Comparison of ENCODE assay signal across 17 cellular contexts in the genomic region with DNA sequence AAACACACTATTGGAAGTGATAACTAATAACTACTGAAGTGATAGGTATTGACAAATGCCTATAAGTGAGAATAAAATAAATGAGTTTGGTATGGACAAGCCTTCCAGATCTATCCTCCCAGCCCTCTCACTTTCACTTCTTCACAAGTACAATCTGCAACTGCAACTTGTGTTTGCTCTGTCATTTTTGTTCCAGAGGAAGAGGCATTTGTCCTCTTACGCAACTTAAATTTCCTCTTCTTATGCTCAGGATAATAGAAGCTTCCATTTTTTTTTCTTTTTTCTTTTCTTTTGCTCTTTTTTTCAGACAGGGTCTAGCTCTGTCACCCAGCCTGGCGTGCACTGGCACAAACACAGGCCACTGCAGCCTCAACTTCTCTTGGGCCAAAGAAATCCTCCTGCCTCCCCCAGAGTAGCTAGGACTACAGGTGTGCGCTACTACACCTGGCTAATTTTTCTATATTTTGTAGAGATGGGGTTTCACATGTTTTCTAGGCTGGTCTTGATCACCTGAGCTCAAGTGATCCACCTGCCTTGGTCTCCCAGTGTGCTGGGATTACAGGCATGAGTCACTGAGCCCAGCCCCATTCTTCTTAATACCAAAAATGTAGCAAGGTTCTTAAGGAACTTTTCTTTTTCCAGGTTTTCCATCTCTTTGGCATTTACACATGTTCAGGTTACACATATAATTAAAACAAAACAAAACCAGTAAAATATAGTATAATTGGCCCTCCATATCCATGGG.
A peak's percentile ranks its signal among the peaks of the same experiment; 100 is the strongest.
DNase-seq lines count a peak whose midpoint lies in the region; ATAC-seq and TF ChIP-seq lines count a peak whose summit lies in the region.
"Had no signal": no experiment of that assay in that cellular context is flagged by ENCODE, and none has a peak within 500 bp of the region (broad histone marks: within the 10 kb centered on the region; RNA-seq: fewer than 3 reads in every experiment).

No MANE protein-coding gene starts in this region.

- no peak overlapping the region for H3K9ac ChIP-seq in IMR-90 (ENCODE audit: low read depth, low read length)

- no peak overlapping the region for H3K27ac Mint-ChIP-seq in stimulated activated naive B cell treated with anti-CD40 and anti-IgM and Interleukin-4, amounts not matched to agents 10 μg/mL and 1 μg/mL and 100 μg/mL, for 72 hours
- H3K27ac Mint-ChIP-seq in activated CD4-positive, alpha-beta T cell treated with anti-CD3 and anti-CD28 coated beads, Interleukin-2, amount 10 ng/mL, durations not matched to agents 24 days and 14 days, result no peak overlapping the region
- H3K27ac Mint-ChIP-seq: activated T-helper 2 cell treated with anti-CD3 and anti-CD28 coated beads, Interferon-gamma antibody, Interleukin-2, Interleukin-4, amounts not matched to agents 10 μg/mL and 5 μg/mL and 100 μg/mL, durations not matched to agents 14 hours and 24 hours and 36 hours; CD4-positive, alpha-beta memory T cell; T-helper 17 cell had no signal

- no peaks in the 10 kb centered on the region for H3K27me3 ChIP-seq in IMR-90 (ENCODE audit: control insufficient read depth, insufficient read depth, low read length)
- H3K27me3 ChIP-seq: transverse colon had no signal

- H2AK9ac ChIP-seq in IMR-90 (replicated peaks; ENCODE audit: low read depth, low read length, poor library complexity), result no peak overlapping the region

- H4K5ac ChIP-seq in IMR-90 (ENCODE audit: low read depth, low read length), result no peak overlapping the region

- POLR2A ChIA-PET in IMR-90 (lab: Charles Lee; ENCODE audit: unreplicated experiment), result no interaction called here

- H3K4me3 Mint-ChIP-seq in stimulated activated naive B cell treated with anti-CD40 and anti-IgM and Interleukin-4, amounts not matched to agents 10 μg/mL and 1 μg/mL and 100 μg/mL, for 72 hours, result no peak overlapping the region
- H3K4me3 Mint-ChIP-seq in activated CD4-positive, alpha-beta T cell treated with anti-CD3 and anti-CD28 coated beads, Interleukin-2, amount 10 ng/mL, durations not matched to agents 24 days and 14 days, result no peak overlapping the region
- H3K4me3 Mint-ChIP-seq: CD4-positive, alpha-beta memory T cell; T-helper 17 cell had no signal

- dilution Hi-C loops in IMR-90 (cut with HindIII; ENCODE audit: low sequenced_read_pairs, unreplicated experiment), result no loop called here

- H2AFZ ChIP-seq in IMR-90 (replicated peaks; ENCODE audit: low read length, poor library complexity), result no peak overlapping the region

- no peaks in the 10 kb centered on the region for H3K36me3 Mint-ChIP-seq in stimulated activated naive B cell treated with anti-CD40 and anti-IgM and Interleukin-4, amounts not matched to agents 10 μg/mL and 1 μg/mL and 100 μg/mL, for 72 hours
- no peaks in the 10 kb centered on the region for H3K36me3 Mint-ChIP-seq in activated CD4-positive, alpha-beta T cell treated with anti-CD3 and anti-CD28 coated beads, Interleukin-2, amount 10 ng/mL, durations not matched to agents 24 days and 14 days (ENCODE audit: low read depth)
- H3K36me3 Mint-ChIP-seq: CD4-positive, alpha-beta memory T cell had no signal

- TF ChIP-seq CTCF in IMR-90 (conservative IDR thresholded peaks at IDR 0.05; ENCODE audit: low read depth, low read length) (no peak), fibroblast of pulmonary artery (IDR thresholded peaks at IDR 0.05; ENCODE audit: low read length, missing control alignments) (no peak)

- H3K18ac ChIP-seq in IMR-90 (ENCODE audit: low read depth, low read length), result no peak overlapping the region

- peaks cover 10% of the 10 kb centered on the region; the same call in 1 of the 2 replicates for H4K20me1 ChIP-seq in IMR-90 (ENCODE audit: insufficient read depth, low read length)

- H3K4ac ChIP-seq in IMR-90 (ENCODE audit: low read depth, low read length), result no peak overlapping the region

- H3K27ac ChIP-seq in IMR-90 (ENCODE audit: insufficient read depth, low read length), result no peak overlapping the region
- H3K27ac ChIP-seq: skin epidermis, transverse colon had no signal

- no peak overlapping the region for H3K23ac ChIP-seq in IMR-90 (ENCODE audit: low read depth, low read length)

- H3K4me1 Mint-ChIP-seq in stimulated activated naive B cell treated with anti-CD40 and anti-IgM and Interleukin-4, amounts not matched to agents 10 μg/mL and 1 μg/mL and 100 μg/mL, for 72 hours, result no peaks in the 10 kb centered on the region
- H3K4me1 Mint-ChIP-seq in activated CD4-positive, alpha-beta T cell treated with anti-CD3 and anti-CD28 coated beads, Interleukin-2, amount 10 ng/mL, durations not matched to agents 24 days and 14 days, result no peaks in the 10 kb centered on the region
- H3K4me1 Mint-ChIP-seq: T-helper 17 cell had no signal

- peak; percentile 29 for DNase-seq in IMR-90
- DNase-seq in OCI-M1 (lab: John Stamatoyannopoulos, UW), result peak; percentile 35
- peak; percentile 68 for DNase-seq in fibroblast of pulmonary artery (ENCODE audit: low read depth)
- peak; percentile 54 for DNase-seq in skeletal muscle cell (ENCODE audit: low read depth)
- DNase-seq in NCI-H2081 treated with DMSO at 0.1 percent for 48 hours (lab: John Stamatoyannopoulos, UW), result no peak
- DNase-seq in stimulated activated naive B cell treated with anti-CD40 and anti-IgM and Interleukin-4, amounts not matched to agents 10 μg/mL and 1 μg/mL and 100 μg/mL, for 72 hours, result no peak
- no peak for DNase-seq in activated CD4-positive, alpha-beta T cell treated with anti-CD3 and anti-CD28 coated beads, Interleukin-2, amount 10 ng/mL, durations not matched to agents 24 days and 14 days
- DNase-seq: activated CD4-positive, CD25-positive, alpha-beta regulatory T cell; amygdala; CD4-positive, alpha-beta memory T cell; DMS79 treated with DMSO at 0.1 percent for 48 hours; NCI-H1048; occipital lobe; T-helper 17 cell; transverse colon had no signal

- 0 out of 2 replicates have a peak, but pooled peaks cover 2% of the 10 kb centered on the region for H3K4me1 ChIP-seq in IMR-90 (ENCODE audit: control insufficient read depth, insufficient read depth, low read length)
- H3K4me1 ChIP-seq: transverse colon had no signal

- no CpG with 5 or more reads among the region's 3 CpGs for WGBS in IMR-90 (ENCODE audit: extremely low coverage in 2 of 2, insufficient read length in 1 of 2), 2 experiments

- H3K9me1 ChIP-seq in IMR-90 (ENCODE audit: insufficient read depth, low read length), result no peaks in the 10 kb centered on the region

- CTCF ChIA-PET in IMR-90 (lab: Yijun Ruan, JAX), result interaction anchor here (0.6 kb wide), 1 partner anchor 156 kb away, joined by 5 read pairs; no protein-coding TSS in a partner anchor

- in situ Hi-C loops in IMR-90 (cut with MboI; ENCODE audit: low sequenced_read_pairs), result no loop called here

- no peak overlapping the region for H2BK20ac ChIP-seq in IMR-90 (ENCODE audit: low read depth, low read length)

- H4K91ac ChIP-seq in IMR-90 (ENCODE audit: insufficient read depth, low read depth, low read length), result no peak overlapping the region

- no peak overlapping the region for H2BK120ac ChIP-seq in IMR-90 (ENCODE audit: low read depth, low read length)

- H3K79me1 ChIP-seq in IMR-90 (ENCODE audit: low read depth in 1 of 2, low read length in 2 of 2), result peaks cover 10 to 40% of the 10 kb centered on the region in 2 experiments; a peak in 3 of 4 replicates

- H4K8ac ChIP-seq in IMR-90 (ENCODE audit: low read depth in 2 of 2, low read length in 2 of 2), result no peak overlapping the region

- no peak overlapping the region for H3K14ac ChIP-seq in IMR-90 (replicated peaks; ENCODE audit: low read depth, low read length)

- intact Hi-C loops in IMR-90 (cut with micrococcal nuclease), result no loop called here
- intact Hi-C loops in activated CD4-positive, alpha-beta T cell treated with anti-CD3 and anti-CD28 coated beads, Interleukin-2, amount 10 ng/mL, durations not matched to agents 24 days and 14 days (cut with micrococcal nuclease), result no loop called here

- H3K4me2 ChIP-seq in IMR-90 (ENCODE audit: low read depth, low read length), result no peak overlapping the region

- no peaks in the 10 kb centered on the region for H3K9me3 Mint-ChIP-seq in stimulated activated naive B cell treated with anti-CD40 and anti-IgM and Interleukin-4, amounts not matched to agents 10 μg/mL and 1 μg/mL and 100 μg/mL, for 72 hours
- no peaks in the 10 kb centered on the region for H3K9me3 Mint-ChIP-seq in activated CD4-positive, alpha-beta T cell treated with anti-CD3 and anti-CD28 coated beads, Interleukin-2, amount 10 ng/mL, durations not matched to agents 24 days and 14 days
- H3K9me3 Mint-ChIP-seq: activated T-helper 2 cell treated with anti-CD3 and anti-CD28 coated beads, Interferon-gamma antibody, Interleukin-2, Interleukin-4, amounts not matched to agents 10 μg/mL and 5 μg/mL and 100 μg/mL, durations not matched to agents 14 hours and 24 hours and 36 hours had no signal

- BruUV-seq in IMR-90 (replicated peaks; lab: Mats Ljungman, UMichigan), result no TSS peak

- no peak overlapping the region for H2BK5ac ChIP-seq in IMR-90 (ENCODE audit: low read depth, low read length, poor library complexity, severe bottlenecking)

- TF ChIP-seq POLR2A in IMR-90 (IDR thresholded peaks at IDR 0.05; ENCODE audit: low read depth, low read length), result no peak

- H3K4me3 ChIP-seq in IMR-90 (ENCODE audit: insufficient read depth, low read depth, low read length), result no peak overlapping the region
- no peak overlapping the region for H3K4me3 ChIP-seq in fibroblast of pulmonary artery (replicated peaks; ENCODE audit: low read depth, low read length)
- no peak overlapping the region for H3K4me3 ChIP-seq in skeletal muscle cell (ENCODE audit: low read depth, low read length)
- H3K4me3 ChIP-seq: skin epidermis, transverse colon had no signal

- H3K36me3 ChIP-seq in IMR-90 (ENCODE audit: control insufficient read depth, insufficient read depth, low read length), result no peaks in the 10 kb centered on the region
- H3K36me3 ChIP-seq: transverse colon had no signal

- H2AK5ac ChIP-seq in IMR-90 (ENCODE audit: low read depth, low read length), result no peak overlapping the region

- H3K27me3 Mint-ChIP-seq in stimulated activated naive B cell treated with anti-CD40 and anti-IgM and Interleukin-4, amounts not matched to agents 10 μg/mL and 1 μg/mL and 100 μg/mL, for 72 hours, result no peaks in the 10 kb centered on the region
- no peaks in the 10 kb centered on the region for H3K27me3 Mint-ChIP-seq in activated CD4-positive, alpha-beta T cell treated with anti-CD3 and anti-CD28 coated beads, Interleukin-2, amount 10 ng/mL, durations not matched to agents 24 days and 14 days
- H3K27me3 Mint-ChIP-seq: CD4-positive, alpha-beta memory T cell; T-helper 17 cell had no signal

- no peak for TF ChIP-seq RAD21 in IMR-90 (IDR thresholded peaks at IDR 0.05; ENCODE audit: low read length)

- no peak overlapping the region for H2BK15ac ChIP-seq in IMR-90 (ENCODE audit: low read depth, low read length)

- H3K9me3 ChIP-seq in IMR-90 (ENCODE audit: control insufficient read depth, insufficient read depth, low read length), result no peaks in the 10 kb centered on the region
- H3K9me3 ChIP-seq: transverse colon had no signal

- ATAC-seq in IMR-90 (ENCODE audit: low read depth), result no peak
- no peak for ATAC-seq in stimulated activated naive B cell treated with anti-CD40 and anti-IgM and Interleukin-4, amounts not matched to agents 10 μg/mL and 1 μg/mL and 100 μg/mL, for 72 hours (replicated peaks)
- ATAC-seq: T-helper 17 cell had no signal

- H3K56ac ChIP-seq in IMR-90 (ENCODE audit: extremely low read depth, insufficient read depth, low read length), result no peak overlapping the region

TF ChIP-seq in IMR-90, 13 proteins besides CTCF, POLR2A, EP300 and RAD21 (continues in another document):
- no peak for TF ChIP-seq FOS (IDR thresholded peaks at IDR 0.05; ENCODE audit: low read depth, low read length)

Comparison
In these comparisons a context has a peak if more than half of its experiments do, and no peak if none do; other contexts are left out.
1. DNase-seq: peak in IMR-90 (single experiment), OCI-M1 (single experiment), fibroblast of pulmonary artery (single experiment) and skeletal muscle cell (single experiment); none in NCI-H2081 treated with DMSO at 0.1 percent for 48 hours (single experiment), stimulated activated naive B cell treated with anti-CD40 and anti-IgM and Interleukin-4, amounts not matched to agents 10 μg/mL and 1 μg/mL and 100 μg/mL, for 72 hours (single experiment) and activated CD4-positive, alpha-beta T cell treated with anti-CD3 and anti-CD28 coated beads, Interleukin-2, amount 10 ng/mL, durations not matched to agents 24 days and 14 days (single experiment).